Comparison of ENCODE assay signal across 1 cellular context in the genomic region with DNA sequence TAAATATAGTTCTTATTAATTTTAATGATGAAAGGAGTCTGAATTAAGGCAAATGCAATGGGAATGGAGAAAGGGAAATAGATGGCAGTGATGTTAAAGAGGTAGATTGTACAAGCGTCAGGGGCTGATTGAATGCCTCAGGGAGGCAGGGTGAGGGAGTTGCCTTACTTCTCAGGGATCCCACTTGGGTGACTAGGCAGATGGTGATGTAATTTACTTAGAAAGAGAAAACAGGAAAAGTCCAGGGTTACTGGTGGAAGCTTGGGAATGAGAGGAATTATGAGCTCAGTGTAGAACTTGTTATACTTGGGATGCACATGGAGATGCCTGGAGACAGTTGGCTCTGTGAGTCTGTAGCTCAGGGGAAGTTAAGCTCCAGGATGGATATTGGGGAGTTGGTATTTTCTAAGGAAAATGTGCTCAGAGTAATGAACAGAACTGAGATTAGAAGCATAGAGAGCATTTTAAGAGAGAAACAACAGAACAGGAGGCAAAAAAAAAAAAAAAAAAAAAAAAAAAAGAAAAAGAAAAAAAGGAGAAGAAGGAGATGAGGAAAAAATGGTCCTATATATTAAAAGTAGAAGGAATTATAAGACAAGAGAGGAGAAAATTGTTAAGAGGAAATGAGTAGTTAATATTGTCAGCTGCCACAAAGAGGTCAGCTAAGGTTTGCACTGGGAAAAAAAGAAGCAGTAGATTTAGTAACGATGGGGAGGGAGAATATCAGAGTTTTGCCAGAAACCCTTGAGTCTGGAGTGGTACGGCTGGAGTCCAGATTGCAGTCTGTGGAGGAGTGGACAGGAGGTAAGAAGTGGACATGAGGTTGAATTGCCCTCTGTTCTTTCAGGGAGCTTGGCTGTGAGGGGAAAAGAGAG.
TF ChIP-seq lines count a peak whose summit lies in the region.

No MANE protein-coding gene starts in this region.

TF ChIP-seq in H1, 55 proteins besides CTCF, POLR2A, EP300 and RAD21 (continued from another document):
- no peak for TF ChIP-seq HDAC6 (IDR thresholded peaks at IDR 0.05; ENCODE audit: low read depth, low read length)
